21 cellular contexts compared by ENCODE assay signal in genomic region chr11:94649925-94650623, GRCh38.
DNase-seq lines count a peak whose midpoint lies in the region; ATAC-seq, FAIRE-seq and TF ChIP-seq lines count a peak whose summit lies in the region.
"Had no signal": no experiment of that assay in that cellular context is flagged by ENCODE, and none has a peak within 500 bp of the region (broad histone marks: within the 10 kb centered on the region; RNA-seq: fewer than 3 reads in every experiment).

No MANE protein-coding gene starts in this region.

- FAIRE-seq in H1 (lab: Jason Lieb, UNC) (peak; percentile 86), kidney (lab: Jason Lieb, UNC) (no peak)
- FAIRE-seq: colon, GM12878 had no signal

- no peak for TF ChIP-seq CTCF in H9 (conservative IDR thresholded peaks at IDR 0.05)
- no peak for TF ChIP-seq CTCF in H1 (IDR thresholded peaks at IDR 0.05; ENCODE audit: control extremely low read depth in 1 of 3, insufficient read depth in 1 of 3, low read depth in 1 of 3, low read length in 3 of 3)
- TF ChIP-seq CTCF in kidney (IDR thresholded peaks at IDR 0.05; ENCODE audit: borderline replicate concordance, extremely low read depth, insufficient read depth), result no peak

- H3K79me1 ChIP-seq in H9 (ENCODE audit: insufficient read depth, low read depth, low read length, poor library complexity, severe bottlenecking) (no peaks in the 10 kb centered on the region), H1 (ENCODE audit: low read depth, low read length) (peaks cover 2% of the 10 kb centered on the region; the same call in 1 of the 2 replicates)

- no peak overlapping the region for H2AK5ac ChIP-seq in H9 (ENCODE audit: insufficient read length, low read length)
- H2AK5ac ChIP-seq in H1 (ENCODE audit: low read depth, low read length), result no peak overlapping the region

- DNase-seq in H9, result no peak
- DNase-seq in H1 (ENCODE audit: low read depth in 1 of 2, low spot score in 2 of 2), result peak in 1 of 2 experiments; percentile 46
- peak; percentile 35 for DNase-seq in iris pigment epithelial cell (ENCODE audit: low read depth)
- no peak for DNase-seq in kidney
- no peak for DNase-seq in stimulated activated CD4-positive, alpha-beta T cell treated with anti-CD3 and anti-CD28 coated beads, Interleukin-4, amount 100 ng/mL, for 24 hours
- DNase-seq: activated CD4-positive, alpha-beta T cell treated with anti-CD3 and anti-CD28 coated beads, Interleukin-2, amount 50 U/mL, for 48 hours; activated naive CD4-positive, alpha-beta T cell treated with anti-CD3 and anti-CD28 coated beads, Interleukin-2, amount 50 U/mL, for 16 hours; GF-D8; kidney glomerular epithelial cell; NCI-H1417; NCI-H748 treated with DMSO at 0.1 percent for 48 hours; SHP77 treated with DMSO at 0.1 percent for 48 hours; T-helper 1 cell had no signal

- no peaks in the 10 kb centered on the region; a peak in 1 of 5 replicates for H3K9me3 Mint-ChIP-seq in H9
- H3K9me3 Mint-ChIP-seq: stimulated activated naive CD8-positive, alpha-beta T cell treated with anti-CD3 and anti-CD28 coated beads, Interleukin-15, Interleukin-2, amounts not matched to agents 100 ng/mL and 50 ng/mL, for 24 hours had no signal

- no peak for ATAC-seq in GM21723 (IDR thresholded peaks at IDR 0.05; ENCODE audit: unreplicated experiment)
- ATAC-seq: GM12878 had no signal

- peak in 1 of 2 experiments; percentile 74; a peak in 1 of 3 replicates for TF ChIP-seq POLR2A in H1 (IDR thresholded peaks at IDR 0.05; ENCODE audit: control extremely low read depth in 1 of 2, low read depth in 2 of 2, low read length in 2 of 2)

- H2BK20ac ChIP-seq in H9 (ENCODE audit: low read depth, low read length, poor library complexity, severe bottlenecking), result no peak overlapping the region
- peak overlapping the region; percentile 88; the same call in 1 of the 2 replicates for H2BK20ac ChIP-seq in H1 (ENCODE audit: low read length)

- peak overlapping the region; percentile 72 for H3K4me2 ChIP-seq in H9 (ENCODE audit: insufficient read depth, insufficient read length, low read length)
- peak overlapping the region; percentile 51 for H3K4me2 ChIP-seq in H1 (ENCODE audit: insufficient read depth in 1 of 2, low read depth in 2 of 2, low read length in 2 of 2)

- H3K27me3 Mint-ChIP-seq in H9 (ENCODE audit: low read depth), result peaks cover 2% of the 10 kb centered on the region; the same call in 1 of the 2 replicates
- H3K27me3 Mint-ChIP-seq: stimulated activated naive CD8-positive, alpha-beta T cell treated with anti-CD3 and anti-CD28 coated beads, Interleukin-15, Interleukin-2, amounts not matched to agents 100 ng/mL and 50 ng/mL, for 24 hours had no signal

- H3K27ac Mint-ChIP-seq in H9, result peak overlapping the region; percentile 44 to 99 (median 94)
- H3K27ac Mint-ChIP-seq: stimulated activated naive CD8-positive, alpha-beta T cell treated with anti-CD3 and anti-CD28 coated beads, Interleukin-15, Interleukin-2, amounts not matched to agents 100 ng/mL and 50 ng/mL, for 24 hours had no signal

- H3K56ac ChIP-seq in H9 (ENCODE audit: insufficient read length, low read depth, low read length) (no peak overlapping the region), H1 (replicated peaks; ENCODE audit: insufficient read length, low read depth, low read length) (peak overlapping the region; percentile 74)

- peak overlapping the region; percentile 42 for H2BK5ac ChIP-seq in H9 (ENCODE audit: insufficient read length, low read length)
- H2BK5ac ChIP-seq in H1 (ENCODE audit: low read depth, low read length), result peak overlapping the region; percentile 95; the same call in 1 of the 2 replicates

- H3K9ac ChIP-seq in H9 (ENCODE audit: extremely low read depth, insufficient read length, low read length), result peak overlapping the region; percentile 92
- H3K9ac ChIP-seq in H1 (replicated peaks in 1 of 4; ENCODE audit: extremely low read depth in 1 of 4, low read depth in 3 of 4, low read length in 3 of 4), result peak overlapping the region; percentile 26 to 71 (median 44); a peak in 6 of 7 replicates
- H3K9ac ChIP-seq in stomach smooth muscle (ENCODE audit: low read length in 2 of 2), result no peak overlapping the region
- H3K9ac ChIP-seq in kidney (ENCODE audit: low read length in 2 of 2), result no peak overlapping the region

- H4K8ac ChIP-seq in H9 (replicated peaks; ENCODE audit: insufficient read length, low read depth, low read length), result no peak overlapping the region
- no peak overlapping the region for H4K8ac ChIP-seq in H1 (ENCODE audit: extremely low read depth, insufficient read depth, low read length)

- H3T11ph ChIP-seq in H9 (ENCODE audit: low read length), result no peak overlapping the region

- H3K4me1 ChIP-seq in H9 (ENCODE audit: insufficient read depth, low read length) (peaks cover 15% of the 10 kb centered on the region), H1 (replicated peaks in 1 of 4; ENCODE audit: control insufficient read depth in 3 of 4, insufficient read depth in 4 of 4, low read length in 3 of 4) (peaks cover 5 to 27% (median 16%) of the 10 kb centered on the region in 4 experiments; a peak in 6 of 7 replicates), stomach smooth muscle (ENCODE audit: control insufficient read depth, insufficient read depth, low read length) (peaks cover 5% of the 10 kb centered on the region), kidney (ENCODE audit: control insufficient read depth in 1 of 2, insufficient read depth in 1 of 2, low read depth in 1 of 2, low read length in 2 of 2) (peaks cover 0 to 3% of the 10 kb centered on the region in 2 donors)
- H3K4me1 ChIP-seq: gastroesophageal sphincter had no signal

- H4K91ac ChIP-seq in H9 (ENCODE audit: insufficient read length, low read depth, low read length) (no peak overlapping the region), H1 (replicated peaks; ENCODE audit: insufficient read length, low read length) (peak overlapping the region; percentile 89)

- CTCF ChIA-PET in H1 (lab: Charles Lee; ENCODE audit: partially characterized antibody), result interaction anchor here (1.0 to 1.8 kb wide), 2 partner anchors 85 to 93 kb away, joined by 3 to 5 read pairs; no protein-coding TSS in a partner anchor

- H3K27me3 ChIP-seq in H9 (ENCODE audit: insufficient read depth, low read length), result no peaks in the 10 kb centered on the region
- H3K27me3 ChIP-seq in H1 (replicated peaks in 1 of 4; ENCODE audit: control insufficient read depth in 3 of 4, extremely low read depth in 1 of 4, insufficient read depth in 3 of 4, low read length in 3 of 4), result no peaks in the 10 kb centered on the region
- no peaks in the 10 kb centered on the region for H3K27me3 ChIP-seq in stomach smooth muscle (ENCODE audit: control insufficient read depth in 1 of 2, insufficient read depth in 2 of 2, low read length in 2 of 2)
- H3K27me3 ChIP-seq: gastroesophageal sphincter had no signal

- H3K9me3 ChIP-seq in H9 (ENCODE audit: control insufficient read depth, low read depth, low read length) (no peaks in the 10 kb centered on the region), H1 (ENCODE audit: insufficient read depth in 2 of 2, low read depth in 1 of 2, low read length in 1 of 2) (no peaks in the 10 kb centered on the region), stomach smooth muscle (ENCODE audit: control insufficient read depth in 2 of 2, low read length in 2 of 2) (no peaks in the 10 kb centered on the region), kidney (ENCODE audit: control insufficient read depth in 1 of 2, low read length in 2 of 2) (no peaks in the 10 kb centered on the region)
- H3K9me3 ChIP-seq: gastroesophageal sphincter, mucosa of descending colon had no signal

- H2AFZ ChIP-seq in H9 (ENCODE audit: low read length) (no peak overlapping the region), H1 (ENCODE audit: low read length) (no peak overlapping the region)

- H3K79me2 ChIP-seq in H9 (ENCODE audit: insufficient read depth, low read length) (peaks cover 17% of the 10 kb centered on the region; the same call in 1 of the 2 replicates), H1 (ENCODE audit: control insufficient read depth in 1 of 2, insufficient read depth in 2 of 2, low read length in 2 of 2) (peaks cover 0 to 43% of the 10 kb centered on the region in 2 experiments; a peak in 2 of 4 replicates)

- POLR2A ChIA-PET in H1 (lab: Charles Lee; ENCODE audit: partially characterized antibody), result interaction anchor here (0.7 to 11.5 kb wide), 14 partner anchors 9 to 118 kb away, joined by 3 to 167 read pairs (median 10); partner anchors contain the start of gene AMOTL1

- H3K36me3 ChIP-seq in H1 (ENCODE audit: control insufficient read depth in 2 of 4, insufficient read depth in 4 of 4, low read length in 3 of 4) (peaks cover 0 to 3% (median 1%) of the 10 kb centered on the region in 4 experiments; a peak in 3 of 8 replicates), stomach smooth muscle (ENCODE audit: control insufficient read depth in 2 of 2, insufficient read depth in 2 of 2, low read length in 2 of 2) (no peaks in the 10 kb centered on the region), kidney (ENCODE audit: control insufficient read depth in 1 of 2, insufficient read depth in 2 of 2, low read length in 2 of 2) (no peaks in the 10 kb centered on the region)
- H3K36me3 ChIP-seq: gastroesophageal sphincter had no signal

- H2BK120ac ChIP-seq in H9 (ENCODE audit: low read depth, low read length, poor library complexity, severe bottlenecking) (no peak overlapping the region), H1 (replicated peaks; ENCODE audit: low read depth, low read length) (peak overlapping the region; percentile 35)

- H3K4ac ChIP-seq in H9 (ENCODE audit: low read depth, low read length) (no peak overlapping the region), H1 (replicated peaks; ENCODE audit: insufficient read length, low read depth, low read length) (peak overlapping the region; percentile 98)

- H3K23ac ChIP-seq in H9 (ENCODE audit: insufficient read length, low read depth, low read length) (no peak overlapping the region), H1 (ENCODE audit: insufficient read length) (no peak overlapping the region)

- H4K20me1 ChIP-seq in H9 (ENCODE audit: control insufficient read depth, insufficient read depth, insufficient read length), result no peaks in the 10 kb centered on the region
- H4K20me1 ChIP-seq in H1 (replicated peaks in 1 of 2; ENCODE audit: control insufficient read depth in 1 of 2, insufficient read depth in 2 of 2, low read length in 2 of 2), result no peaks in the 10 kb centered on the region

- WGBS in H9 (ENCODE audit: extremely low coverage, insufficient read length, low lambda C conversion rate), result no CpG with 5 or more reads among the region's 4 CpGs
- 13% methylated on average over 4 of the region's 4 CpGs; no CpG with 5 or more reads in 1 of the 2 experiments for WGBS in H1 (ENCODE audit: extremely low coverage in 1 of 2, insufficient coverage in 1 of 2, insufficient read length in 1 of 2, insufficient replicate concordance in 2 of 2, low coverage in 1 of 2, low lambda C conversion rate in 2 of 2, missing lambda C conversion rate in 1 of 2), 2 experiments

- intact Hi-C loops in kidney (cut with DNase I), result no loop called here

- H3K4me1 Mint-ChIP-seq in H9, result peaks cover 60 to 83% of the 10 kb centered on the region in 2 experiments

- TF ChIP-seq RAD21 in H1 (IDR thresholded peaks at IDR 0.05 in 1 of 2, conservative IDR thresholded peaks at IDR 0.05 in 1 of 2; ENCODE audit: low read depth in 2 of 2, low read length in 2 of 2), result no peak

- H2BK15ac ChIP-seq in H9 (ENCODE audit: low read depth, low read length), result no peak overlapping the region
- H2BK15ac ChIP-seq in H1 (ENCODE audit: low read length), result no peak overlapping the region

- peak overlapping the region; percentile 74 to 83 for H3K4me3 Mint-ChIP-seq in H9
- H3K4me3 Mint-ChIP-seq: stimulated activated naive CD8-positive, alpha-beta T cell treated with anti-CD3 and anti-CD28 coated beads, Interleukin-15, Interleukin-2, amounts not matched to agents 100 ng/mL and 50 ng/mL, for 24 hours had no signal

- H3K36me3 Mint-ChIP-seq in H9 (ENCODE audit: insufficient read depth in 1 of 3, low read depth in 3 of 3), result peaks cover 4 to 34% (median 19%) of the 10 kb centered on the region in 3 experiments; a peak in 6 of 7 replicates

- peak overlapping the region; percentile 12 to 62 (median 32); a peak in 6 of 8 replicates for H3K4me3 ChIP-seq in H1 (ENCODE audit: extremely low read depth in 1 of 4, insufficient read depth in 2 of 4, low read depth in 3 of 4, low read length in 4 of 4)
- H3K4me3 ChIP-seq in stomach smooth muscle (ENCODE audit: low read length in 2 of 2), result no peak overlapping the region
- no peak overlapping the region for H3K4me3 ChIP-seq in kidney (ENCODE audit: low read length in 2 of 2)
- H3K4me3 ChIP-seq: gastroesophageal sphincter, GM12878, mucosa of descending colon had no signal

- peak overlapping the region; percentile 19 for H3K18ac ChIP-seq in H9 (ENCODE audit: insufficient read length, low read depth, low read length)
- H3K18ac ChIP-seq in H1 (ENCODE audit: extremely low read depth, low read length), result peak overlapping the region; percentile 85; the same call in 1 of the 2 replicates

- no peak overlapping the region for H4K5ac ChIP-seq in H9 (ENCODE audit: insufficient read length, low read depth, low read length)
- no peak overlapping the region for H4K5ac ChIP-seq in H1 (ENCODE audit: insufficient read length, low read depth, low read length)

- peak overlapping the region; percentile 98 for H3K27ac ChIP-seq in H9 (ENCODE audit: insufficient read length, low read depth, low read length)
- peak overlapping the region; percentile 70 for H3K27ac ChIP-seq in H1 (ENCODE audit: low read depth, low read length)
- peak overlapping the region; percentile 13 for H3K27ac ChIP-seq in stomach smooth muscle (ENCODE audit: low read length)
- no peak overlapping the region for H3K27ac ChIP-seq in kidney (ENCODE audit: low read depth in 2 of 2, low read length in 2 of 2)
- H3K27ac ChIP-seq: epithelial cell of prostate had no signal

- no peak overlapping the region for H2BK12ac ChIP-seq in H9 (ENCODE audit: insufficient read length, low read depth, low read length)
- H2BK12ac ChIP-seq in H1 (ENCODE audit: low read depth, low read length), result peak overlapping the region; percentile 85; the same call in 1 of the 2 replicates

- 0 out of 3 replicates have a peak, but pooled peaks of 1 of the 2 experiments have one; percentile 61 for TF ChIP-seq EP300 in H1 (IDR thresholded peaks at IDR 0.05; ENCODE audit: borderline replicate concordance in 1 of 2, low read depth in 2 of 2, low read length in 2 of 2)

- H3K14ac ChIP-seq in H9 (ENCODE audit: insufficient read depth, low read length) (no peak overlapping the region), H1 (ENCODE audit: insufficient read length) (no peak overlapping the region)

- H3K23me2 ChIP-seq in H9 (ENCODE audit: insufficient read length, low read depth, low read length, poor library complexity, severe bottlenecking) (no peaks in the 10 kb centered on the region), H1 (ENCODE audit: low read depth, low read length) (no peaks in the 10 kb centered on the region)

Comparison
In these comparisons a context has a peak if more than half of its experiments do, and no peak if none do; other contexts are left out.
1. H3K27ac ChIP-seq: peak in H9 (single experiment), H1 (single experiment) and stomach smooth muscle (single experiment); none in kidney (0 of 2).
2. H3K9ac ChIP-seq: peak in H9 (single experiment) and H1 (4 of 4); none in stomach smooth muscle (0 of 2) and kidney (0 of 2).
3. H3K4me3 ChIP-seq: peak in H1 (4 of 4); none in stomach smooth muscle (0 of 2) and kidney (0 of 2).